Comparison of ENCODE assay signal across 9 cellular contexts in the genomic region with DNA sequence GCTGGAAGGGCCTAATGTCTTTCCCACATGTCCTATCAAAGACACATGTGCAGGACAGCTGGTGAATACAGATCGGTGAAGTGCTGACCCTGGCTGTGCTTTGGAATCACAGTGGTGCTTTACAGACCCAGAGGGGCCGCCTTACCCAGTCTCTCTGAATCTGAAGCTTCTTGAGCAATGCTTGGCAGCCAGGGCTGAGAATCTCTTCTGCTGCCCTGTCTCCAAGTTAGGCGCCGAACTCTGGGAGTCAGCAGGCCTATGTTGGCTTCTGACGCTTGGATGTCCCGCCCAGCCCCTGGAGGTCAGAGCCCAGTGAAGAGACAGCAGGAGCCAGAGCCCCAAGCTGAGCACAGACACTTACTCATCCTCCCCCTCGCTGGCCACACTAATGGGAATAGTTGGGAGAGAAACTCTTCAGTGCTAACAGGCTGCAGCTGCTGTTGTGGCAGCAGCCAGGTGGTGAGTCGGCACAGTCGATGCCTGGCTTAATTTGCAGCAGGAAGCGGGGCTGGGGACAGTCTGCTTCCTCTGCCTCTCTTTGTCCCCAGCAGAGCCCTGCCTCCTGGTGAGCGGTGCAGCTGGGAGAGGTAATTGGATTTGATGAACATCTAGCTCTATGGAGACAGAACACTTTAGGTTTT.
A peak's percentile ranks its signal among the peaks of the same experiment; 100 is the strongest.
DNase-seq lines count a peak whose midpoint lies in the region; ATAC-seq, FAIRE-seq and TF ChIP-seq lines count a peak whose summit lies in the region.
"Had no signal": no experiment of that assay in that cellular context is flagged by ENCODE, and none has a peak within 500 bp of the region (broad histone marks: within the 10 kb centered on the region; RNA-seq: fewer than 3 reads in every experiment).

No MANE protein-coding gene starts in this region.

- H3K4me3 ChIP-seq in K562 = no peak overlapping the region
- H3K4me3 ChIP-seq: right lobe of liver had no signal

- no peaks in the 10 kb centered on the region for H3K36me3 ChIP-seq in K562 (ENCODE audit: control insufficient read depth, insufficient read depth, low read length)
- H3K36me3 ChIP-seq: right lobe of liver had no signal

- BruUV-seq in K562 (replicated peaks; lab: Mats Ljungman, UMichigan) = no TSS peak

- no peak for TF ChIP-seq RAD21 in K562 (CRISPR knock-in tag; conservative IDR thresholded peaks at IDR 0.05 in 1 of 2, IDR thresholded peaks at IDR 0.05 in 1 of 2)

- no peak for TF ChIP-seq EP300 in K562 (IDR thresholded peaks at IDR 0.05; ENCODE audit: low read length)

- 7% methylated on average over 11 of the region's 11 CpGs for WGBS in K562 (ENCODE audit: insufficient coverage, low coverage, missing lambda C conversion rate)

- intact Hi-C loops in K562 (cut with micrococcal nuclease) = loop anchor here (10.0 kb wide), 1 partner anchor 439 kb away; no protein-coding TSS in a partner anchor

- in situ Hi-C loops in K562 (cut with MboI) = no loop called here

- H3K27ac ChIP-seq in K562 (ENCODE audit: extremely low read depth, low read depth, low read length) = no peak overlapping the region
- H3K27ac ChIP-seq: right lobe of liver had no signal

- H3K9me3 ChIP-seq in K562 (replicated peaks; ENCODE audit: control insufficient read depth, insufficient read depth, low read depth, low read length) = no peaks in the 10 kb centered on the region
- H3K9me3 ChIP-seq: right lobe of liver had no signal

- H3K4me2 ChIP-seq in K562 (ENCODE audit: insufficient read depth, low read length) = no peak overlapping the region

- TF ChIP-seq POLR2A in K562 (conservative IDR thresholded peaks at IDR 0.05) = no peak

- H3K9me1 ChIP-seq in K562 (ENCODE audit: control insufficient read depth, insufficient read depth, low read length) = no peaks in the 10 kb centered on the region

- H3K9ac ChIP-seq in K562 (ENCODE audit: insufficient read depth in 1 of 2, low read depth in 2 of 2, low read length in 2 of 2) = no peak overlapping the region

- no peak for FAIRE-seq in K562 (lab: Jason Lieb, UNC)
- no peak for FAIRE-seq in urothelium cell line (lab: Jason Lieb, UNC)

- peaks cover 50 to 71% of the 10 kb centered on the region in 2 experiments for H3K27me3 ChIP-seq in K562 (ENCODE audit: control insufficient read depth in 2 of 2, insufficient read depth in 2 of 2, low read length in 2 of 2)
- H3K27me3 ChIP-seq: right lobe of liver had no signal

- TF ChIP-seq CTCF in K562 (IDR thresholded peaks at IDR 0.05 in 2 of 3, conservative IDR thresholded peaks at IDR 0.05 in 1 of 3; ENCODE audit: insufficient read depth in 2 of 3, low read depth in 1 of 3, low read length in 3 of 3) = no peak

- POLR2A ChIA-PET in K562 (lab: Yijun Ruan, JAX) = interaction anchor here (1.1 kb wide), 1 partner anchor 32 kb away, joined by 4 read pairs; no protein-coding TSS in a partner anchor

- DNase-seq in AG20443 (ENCODE audit: low spot score) (peak; percentile 69), NCI-H1436 (lab: John Stamatoyannopoulos, UW) (peak; percentile 85), K562 (ENCODE audit: extremely low read depth in 1 of 4, low spot score in 3 of 4) (no peak), medulla oblongata (ENCODE audit: extremely low spot score) (peak; percentile 36), NCI-H526 treated with DMSO at 0.1 percent for 48 hours (lab: John Stamatoyannopoulos, UW) (no peak), urothelium cell line (ENCODE audit: low spot score) (no peak)
- DNase-seq: right lobe of liver had no signal

- CTCF ChIA-PET in K562 (lab: Yijun Ruan, JAX; ENCODE audit: low intra/inter-chr PET ratio) = no interaction called here

- no peaks in the 10 kb centered on the region for H3K79me2 ChIP-seq in K562 (ENCODE audit: control insufficient read depth, insufficient read depth, low read length)

- H4K20me1 ChIP-seq in K562 (replicated peaks; ENCODE audit: control insufficient read depth, insufficient read depth, low read length) = no peaks in the 10 kb centered on the region

- no peaks in the 10 kb centered on the region for H3K4me1 ChIP-seq in K562 (replicated peaks in 1 of 2; ENCODE audit: control insufficient read depth in 2 of 2, insufficient read depth in 2 of 2, low read length in 2 of 2)
- H3K4me1 ChIP-seq: right lobe of liver had no signal

- ATAC-seq in K562 = peak; percentile 39
- no peak for ATAC-seq in HG03432 (IDR thresholded peaks at IDR 0.05; ENCODE audit: unreplicated experiment)
- no peak for ATAC-seq in HG02938 (IDR thresholded peaks at IDR 0.05; ENCODE audit: unreplicated experiment)

- H2AFZ ChIP-seq in K562 (ENCODE audit: low read depth, low read length) = no peak overlapping the region

TF ChIP-seq in K562, 482 proteins besides CTCF, POLR2A, EP300 and RAD21 (continues in another document):
- no peak for TF ChIP-seq ZBED1 (IDR thresholded peaks at IDR 0.05)
- no peak for TF ChIP-seq IFI16 (CRISPR knock-in tag; IDR thresholded peaks at IDR 0.05)
- TF ChIP-seq, protein P1, sequence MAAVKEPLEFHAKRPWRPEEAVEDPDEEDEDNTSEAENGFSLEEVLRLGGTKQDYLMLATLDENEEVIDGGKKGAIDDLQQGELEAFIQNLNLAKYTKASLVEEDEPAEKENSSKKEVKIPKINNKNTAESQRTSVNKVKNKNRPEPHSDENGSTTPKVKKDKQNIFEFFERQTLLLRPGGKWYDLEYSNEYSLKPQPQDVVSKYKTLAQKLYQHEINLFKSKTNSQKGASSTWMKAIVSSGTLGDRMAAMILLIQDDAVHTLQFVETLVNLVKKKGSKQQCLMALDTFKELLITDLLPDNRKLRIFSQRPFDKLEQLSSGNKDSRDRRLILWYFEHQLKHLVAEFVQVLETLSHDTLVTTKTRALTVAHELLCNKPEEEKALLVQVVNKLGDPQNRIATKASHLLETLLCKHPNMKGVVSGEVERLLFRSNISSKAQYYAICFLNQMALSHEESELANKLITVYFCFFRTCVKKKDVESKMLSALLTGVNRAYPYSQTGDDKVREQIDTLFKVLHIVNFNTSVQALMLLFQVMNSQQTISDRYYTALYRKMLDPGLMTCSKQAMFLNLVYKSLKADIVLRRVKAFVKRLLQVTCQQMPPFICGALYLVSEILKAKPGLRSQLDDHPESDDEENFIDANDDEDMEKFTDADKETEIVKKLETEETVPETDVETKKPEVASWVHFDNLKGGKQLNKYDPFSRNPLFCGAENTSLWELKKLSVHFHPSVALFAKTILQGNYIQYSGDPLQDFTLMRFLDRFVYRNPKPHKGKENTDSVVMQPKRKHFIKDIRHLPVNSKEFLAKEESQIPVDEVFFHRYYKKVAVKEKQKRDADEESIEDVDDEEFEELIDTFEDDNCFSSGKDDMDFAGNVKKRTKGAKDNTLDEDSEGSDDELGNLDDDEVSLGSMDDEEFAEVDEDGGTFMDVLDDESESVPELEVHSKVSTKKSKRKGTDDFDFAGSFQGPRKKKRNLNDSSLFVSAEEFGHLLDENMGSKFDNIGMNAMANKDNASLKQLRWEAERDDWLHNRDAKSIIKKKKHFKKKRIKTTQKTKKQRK (IDR thresholded peaks at IDR 0.05; ENCODE audit: borderline replicate concordance, low read depth, low read length) = no peak
- TF ChIP-seq, protein P2, sequence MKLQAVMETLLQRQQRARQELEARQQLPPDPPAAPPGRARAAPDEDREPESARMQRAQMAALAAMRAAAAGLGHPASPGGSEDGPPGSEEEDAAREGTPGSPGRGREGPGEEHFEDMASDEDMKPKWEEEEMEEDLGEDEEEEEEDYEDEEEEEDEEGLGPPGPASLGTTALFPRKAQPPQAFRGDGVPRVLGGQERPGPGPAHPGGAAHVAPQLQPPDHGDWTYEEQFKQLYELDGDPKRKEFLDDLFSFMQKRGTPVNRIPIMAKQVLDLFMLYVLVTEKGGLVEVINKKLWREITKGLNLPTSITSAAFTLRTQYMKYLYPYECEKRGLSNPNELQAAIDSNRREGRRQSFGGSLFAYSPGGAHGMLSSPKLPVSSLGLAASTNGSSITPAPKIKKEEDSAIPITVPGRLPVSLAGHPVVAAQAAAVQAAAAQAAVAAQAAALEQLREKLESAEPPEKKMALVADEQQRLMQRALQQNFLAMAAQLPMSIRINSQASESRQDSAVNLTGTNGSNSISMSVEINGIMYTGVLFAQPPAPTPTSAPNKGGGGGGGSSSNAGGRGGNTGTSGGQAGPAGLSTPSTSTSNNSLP (IDR thresholded peaks at IDR 0.05; ENCODE audit: borderline replicate concordance, low read depth, low read length) = no peak
- TF ChIP-seq, protein P3, sequence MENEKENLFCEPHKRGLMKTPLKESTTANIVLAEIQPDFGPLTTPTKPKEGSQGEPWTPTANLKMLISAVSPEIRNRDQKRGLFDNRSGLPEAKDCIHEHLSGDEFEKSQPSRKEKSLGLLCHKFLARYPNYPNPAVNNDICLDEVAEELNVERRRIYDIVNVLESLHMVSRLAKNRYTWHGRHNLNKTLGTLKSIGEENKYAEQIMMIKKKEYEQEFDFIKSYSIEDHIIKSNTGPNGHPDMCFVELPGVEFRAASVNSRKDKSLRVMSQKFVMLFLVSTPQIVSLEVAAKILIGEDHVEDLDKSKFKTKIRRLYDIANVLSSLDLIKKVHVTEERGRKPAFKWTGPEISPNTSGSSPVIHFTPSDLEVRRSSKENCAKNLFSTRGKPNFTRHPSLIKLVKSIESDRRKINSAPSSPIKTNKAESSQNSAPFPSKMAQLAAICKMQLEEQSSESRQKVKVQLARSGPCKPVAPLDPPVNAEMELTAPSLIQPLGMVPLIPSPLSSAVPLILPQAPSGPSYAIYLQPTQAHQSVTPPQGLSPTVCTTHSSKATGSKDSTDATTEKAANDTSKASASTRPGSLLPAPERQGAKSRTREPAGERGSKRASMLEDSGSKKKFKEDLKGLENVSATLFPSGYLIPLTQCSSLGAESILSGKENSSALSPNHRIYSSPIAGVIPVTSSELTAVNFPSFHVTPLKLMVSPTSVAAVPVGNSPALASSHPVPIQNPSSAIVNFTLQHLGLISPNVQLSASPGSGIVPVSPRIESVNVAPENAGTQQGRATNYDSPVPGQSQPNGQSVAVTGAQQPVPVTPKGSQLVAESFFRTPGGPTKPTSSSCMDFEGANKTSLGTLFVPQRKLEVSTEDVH (IDR thresholded peaks at IDR 0.05; ENCODE audit: low read depth, partially characterized antibody) = no peak
- TF ChIP-seq, protein P4, sequence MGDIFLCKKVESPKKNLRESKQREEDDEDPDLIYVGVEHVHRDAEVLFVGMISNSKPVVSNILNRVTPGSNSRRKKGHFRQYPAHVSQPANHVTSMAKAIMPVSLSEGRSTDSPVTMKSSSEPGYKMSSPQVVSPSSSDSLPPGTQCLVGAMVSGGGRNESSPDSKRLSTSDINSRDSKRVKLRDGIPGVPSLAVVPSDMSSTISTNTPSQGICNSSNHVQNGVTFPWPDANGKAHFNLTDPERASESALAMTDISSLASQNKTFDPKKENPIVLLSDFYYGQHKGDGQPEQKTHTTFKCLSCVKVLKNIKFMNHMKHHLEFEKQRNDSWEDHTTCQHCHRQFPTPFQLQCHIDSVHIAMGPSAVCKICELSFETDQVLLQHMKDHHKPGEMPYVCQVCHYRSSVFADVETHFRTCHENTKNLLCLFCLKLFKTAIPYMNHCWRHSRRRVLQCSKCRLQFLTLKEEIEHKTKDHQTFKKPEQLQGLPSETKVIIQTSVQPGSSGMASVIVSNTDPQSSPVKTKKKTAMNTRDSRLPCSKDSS (IDR thresholded peaks at IDR 0.05; ENCODE audit: low read depth, partially characterized antibody) = no peak

Comparison
In these comparisons a context has a peak if more than half of its experiments do, and no peak if none do; other contexts are left out.
1. DNase-seq: peak in AG20443 (single experiment), NCI-H1436 (single experiment) and medulla oblongata (single experiment); none in K562 (0 of 4), NCI-H526 treated with DMSO at 0.1 percent for 48 hours (single experiment) and urothelium cell line (single experiment).